In genomic region chr3:38453914-38454178, GRCh38 we compare ENCODE assay signal across 8 cellular contexts. TPM values are rescaled to one million over a fixed set of nuclear protein-coding genes. Genes with fewer than 3 reads are reported as not detected.
DNase-seq lines count a peak whose midpoint lies in the region; ATAC-seq, FAIRE-seq and TF ChIP-seq lines count a peak whose summit lies in the region.

No MANE protein-coding gene starts in this region.

- peak overlapping the region; percentile 66 for H3K4me3 ChIP-seq in AG10803 (ENCODE audit: low read length)

- TF ChIP-seq CTCF in AG10803 (conservative IDR thresholded peaks at IDR 0.05; ENCODE audit: low read length) = no peak
- no peak for TF ChIP-seq CTCF in chondrocyte (IDR thresholded peaks at IDR 0.05)
- no peak for TF ChIP-seq CTCF in natural killer cell (IDR thresholded peaks at IDR 0.05)
- no peak for TF ChIP-seq CTCF in GM10266 (IDR thresholded peaks at IDR 0.05; ENCODE audit: control insufficient read depth, insufficient read depth, low read depth, missing control alignments)

- no peak overlapping the region for H3K27ac Mint-ChIP-seq in chondrocyte (ENCODE audit: unreplicated experiment)
- no peak overlapping the region for H3K27ac Mint-ChIP-seq in natural killer cell

- H3K36me3 Mint-ChIP-seq in chondrocyte (ENCODE audit: low read depth) = no peaks in the 10 kb centered on the region
- no peaks in the 10 kb centered on the region for H3K36me3 Mint-ChIP-seq in natural killer cell

- no peak for FAIRE-seq in GM12892 (lab: Jason Lieb, UNC)

- peaks cover 16% of the 10 kb centered on the region for H3K4me1 Mint-ChIP-seq in chondrocyte (ENCODE audit: low read depth)
- peaks cover 11 to 19% of the 10 kb centered on the region in 2 donors for H3K4me1 Mint-ChIP-seq in natural killer cell

- peak; percentile 18 for ATAC-seq in HG03521 (IDR thresholded peaks at IDR 0.05; ENCODE audit: unreplicated experiment)
- no peak for ATAC-seq in natural killer cell

- H3K4me3 Mint-ChIP-seq in chondrocyte (ENCODE audit: unreplicated experiment) = peak overlapping the region; percentile 97
- H3K4me3 Mint-ChIP-seq in natural killer cell = peak overlapping the region; percentile 95

- peaks cover 5% of the 10 kb centered on the region for H3K9me3 Mint-ChIP-seq in chondrocyte (ENCODE audit: low read depth)
- H3K9me3 Mint-ChIP-seq in natural killer cell = no peaks in the 10 kb centered on the region

- intact Hi-C loops in natural killer cell (cut with micrococcal nuclease) = no loop called here

- TF ChIP-seq POLR2A in GM12892 (IDR thresholded peaks at IDR 0.05; ENCODE audit: low read depth, low read length) = no peak

- DNase-seq in AG10803 (ENCODE audit: low read depth) (no peak), chondrocyte (ENCODE audit: low spot score) (no peak), natural killer cell (no peak), GM10266 (ENCODE audit: extremely low spot score) (no peak), GM12892 (ENCODE audit: insufficient read length) (no peak), NCI-H1930 (lab: John Stamatoyannopoulos, UW) (no peak), T1000 (lab: John Stamatoyannopoulos, UW) (no peak)

- H3K27me3 Mint-ChIP-seq in chondrocyte (ENCODE audit: low read depth) = no peaks in the 10 kb centered on the region
- H3K27me3 Mint-ChIP-seq in natural killer cell (ENCODE audit: low read depth in 2 of 2) = peaks cover 11 to 19% of the 10 kb centered on the region in 2 donors

RNA-seq across cellular contexts. Expression of gene ACVR2B, which starts 0.2 kb away (rescaled TPM):
- total RNA-seq in chondrocyte (4.3 to 5.2 TPM (median 4.9 TPM) in 3 replicates), natural killer cell (1 to 10 TPM; 1.6 to 3.1 (median 2.7) TPM)
- 2.4 TPM for polyA plus RNA-seq in GM12892 (2012; ENCODE audit: missing spikeins)

RNA-seq across cellular contexts. Expression of gene EXOG, which starts 42.3 kb away (rescaled TPM):
- 16.0 to 21.6 TPM (median 16.5 TPM) in 3 replicates for total RNA-seq in chondrocyte
- 10 to 100 TPM; 27.3 to 34.5 (median 30.5) TPM for total RNA-seq in natural killer cell
- 12.7 TPM for polyA plus RNA-seq in GM12892 (2012; ENCODE audit: missing spikeins)
